8 cellular contexts compared by ENCODE assay signal in the genomic region with DNA sequence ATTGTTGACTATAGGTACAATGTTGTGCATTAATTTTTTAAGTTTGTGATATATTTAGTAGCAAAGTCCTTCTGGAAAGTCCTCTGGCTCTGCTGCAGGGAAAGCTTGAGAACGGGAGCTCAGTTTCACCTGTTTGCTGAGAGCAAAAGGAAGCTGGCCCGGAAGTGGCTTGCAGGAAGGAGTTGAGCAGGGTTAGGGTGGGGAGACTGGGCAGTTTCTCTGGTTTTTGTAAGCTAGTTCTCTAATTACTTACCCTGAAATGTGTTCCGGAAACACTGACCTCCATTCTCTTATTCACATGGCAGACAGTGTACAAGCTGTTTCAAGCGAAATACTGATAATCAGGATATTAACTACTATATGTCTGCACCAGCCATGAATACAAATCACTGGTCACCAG. TPM values are rescaled to one million over a fixed set of nuclear protein-coding genes. Genes with fewer than 3 reads are reported as not detected.
DNase-seq lines count a peak whose midpoint lies in the region; ATAC-seq and TF ChIP-seq lines count a peak whose summit lies in the region.

No MANE protein-coding gene starts in this region.

- H2BK5ac ChIP-seq in IMR-90 (ENCODE audit: low read depth, low read length, poor library complexity, severe bottlenecking): no peak overlapping the region

- peaks cover 24% of the 10 kb centered on the region for H3K4me1 ChIP-seq in CD4-positive, CD25-positive, alpha-beta regulatory T cell (ENCODE audit: control insufficient read depth, insufficient read depth, low read length, poor library complexity, severe bottlenecking)
- peaks cover 18% of the 10 kb centered on the region for H3K4me1 ChIP-seq in IMR-90 (ENCODE audit: control insufficient read depth, insufficient read depth, low read length)
- H3K4me1 ChIP-seq in mammary epithelial cell (ENCODE audit: insufficient read depth, low read length): peaks cover 10% of the 10 kb centered on the region
- H3K4me1 ChIP-seq in endodermal cell (ENCODE audit: control insufficient read depth, insufficient read depth, low read length): no peaks in the 10 kb centered on the region

- in situ Hi-C loops in IMR-90 (cut with MboI; ENCODE audit: low sequenced_read_pairs) (no loop called here), mammary epithelial cell (cut with MboI; ENCODE audit: low sequenced_read_pairs in 2 of 2) (no loop called here)

- no peak for TF ChIP-seq RAD21 in IMR-90 (IDR thresholded peaks at IDR 0.05; ENCODE audit: low read length)

- H2BK20ac ChIP-seq in IMR-90 (ENCODE audit: low read depth, low read length): no peak overlapping the region

- peaks cover 5% of the 10 kb centered on the region; the same call in 1 of the 2 replicates for H3K9me1 ChIP-seq in IMR-90 (ENCODE audit: insufficient read depth, low read length)

- peak; percentile 60 to 75 for ATAC-seq in CD4-positive, CD25-positive, alpha-beta regulatory T cell (ENCODE audit: low read depth in 2 of 2)
- ATAC-seq in GM19463 (IDR thresholded peaks at IDR 0.05; ENCODE audit: unreplicated experiment) (peak; percentile 78), IMR-90 (ENCODE audit: low read depth) (no peak)

- peak overlapping the region; percentile 47 for H3K27ac ChIP-seq in CD4-positive, CD25-positive, alpha-beta regulatory T cell (ENCODE audit: insufficient read depth, low read length, poor library complexity, severe bottlenecking)
- H3K27ac ChIP-seq in IMR-90 (ENCODE audit: insufficient read depth, low read length): no peak overlapping the region
- no peak overlapping the region for H3K27ac ChIP-seq in mammary epithelial cell (ENCODE audit: insufficient read depth, low read depth, low read length)
- H3K27ac ChIP-seq in endodermal cell (ENCODE audit: low read depth, low read length): no peak overlapping the region

- no TSS peak for BruUV-seq in IMR-90 (replicated peaks; lab: Mats Ljungman, UMichigan)
- BruUV-seq in mammary epithelial cell (replicated peaks; lab: Mats Ljungman, UMichigan): no TSS peak

- no peak overlapping the region for H3K4me2 ChIP-seq in IMR-90 (ENCODE audit: low read depth, low read length)
- no peak overlapping the region for H3K4me2 ChIP-seq in mammary epithelial cell (ENCODE audit: insufficient read depth, low read depth, low read length)

- peak overlapping the region; percentile 64; the same call in 1 of the 2 replicates for H3K18ac ChIP-seq in IMR-90 (ENCODE audit: low read depth, low read length)

- dilution Hi-C loops in IMR-90 (cut with HindIII; ENCODE audit: low sequenced_read_pairs, unreplicated experiment) (no loop called here), mammary epithelial cell (cut with HindIII; ENCODE audit: low sequenced_read_pairs) (loop anchor here (5.0 kb wide), 1 partner anchor 89 kb away; no protein-coding TSS in a partner anchor)

- H3K79me1 ChIP-seq in IMR-90 (ENCODE audit: low read depth in 1 of 2, low read length in 2 of 2): no peaks in the 10 kb centered on the region

- H3K27ac Mint-ChIP-seq in CD4-positive, CD25-positive, alpha-beta regulatory T cell: peak overlapping the region; percentile 84 to 89 (median 86)
- peak overlapping the region; percentile 1 for H3K27ac Mint-ChIP-seq in stimulated activated naive CD8-positive, alpha-beta T cell treated with anti-CD3 and anti-CD28 coated beads, Interleukin-15, Interleukin-2, amounts not matched to agents 100 ng/mL and 50 ng/mL, for 24 hours
- H3K27ac Mint-ChIP-seq in endodermal cell: no peak overlapping the region

- CTCF ChIA-PET in IMR-90 (lab: Yijun Ruan, JAX): no interaction called here
- CTCF ChIA-PET in mammary epithelial cell (lab: Charles Lee; ENCODE audit: low non-redundant PET): no interaction called here

- peaks cover 6 to 40% (median 18%) of the 10 kb centered on the region in 4 donors for H3K4me1 Mint-ChIP-seq in CD4-positive, CD25-positive, alpha-beta regulatory T cell
- peaks cover 33% of the 10 kb centered on the region for H3K4me1 Mint-ChIP-seq in stimulated activated naive CD8-positive, alpha-beta T cell treated with anti-CD3 and anti-CD28 coated beads, Interleukin-15, Interleukin-2, amounts not matched to agents 100 ng/mL and 50 ng/mL, for 24 hours (ENCODE audit: low read depth)
- H3K4me1 Mint-ChIP-seq in endodermal cell: peaks cover 9% of the 10 kb centered on the region

- no peak overlapping the region for H4K5ac ChIP-seq in IMR-90 (ENCODE audit: low read depth, low read length)

- no peak overlapping the region for H2BK15ac ChIP-seq in IMR-90 (ENCODE audit: low read depth, low read length)

- H3K14ac ChIP-seq in IMR-90 (replicated peaks; ENCODE audit: low read depth, low read length): no peak overlapping the region

- no peaks in the 10 kb centered on the region for H3K9me3 Mint-ChIP-seq in CD4-positive, CD25-positive, alpha-beta regulatory T cell
- H3K9me3 Mint-ChIP-seq in stimulated activated naive CD8-positive, alpha-beta T cell treated with anti-CD3 and anti-CD28 coated beads, Interleukin-15, Interleukin-2, amounts not matched to agents 100 ng/mL and 50 ng/mL, for 24 hours: no peaks in the 10 kb centered on the region
- H3K9me3 Mint-ChIP-seq in endodermal cell: no peaks in the 10 kb centered on the region

- H2BK120ac ChIP-seq in IMR-90 (ENCODE audit: low read depth, low read length): no peak overlapping the region

- no peaks in the 10 kb centered on the region for H3K27me3 Mint-ChIP-seq in CD4-positive, CD25-positive, alpha-beta regulatory T cell
- no peaks in the 10 kb centered on the region for H3K27me3 Mint-ChIP-seq in stimulated activated naive CD8-positive, alpha-beta T cell treated with anti-CD3 and anti-CD28 coated beads, Interleukin-15, Interleukin-2, amounts not matched to agents 100 ng/mL and 50 ng/mL, for 24 hours
- no peaks in the 10 kb centered on the region for H3K27me3 Mint-ChIP-seq in endodermal cell (ENCODE audit: insufficient read depth)

- no peak overlapping the region for H4K91ac ChIP-seq in IMR-90 (ENCODE audit: insufficient read depth, low read depth, low read length)

- intact Hi-C loops in IMR-90 (cut with micrococcal nuclease) (no loop called here), mammary epithelial cell (cut with micrococcal nuclease) (no loop called here), lower leg skin (cut with DNase I; ENCODE audit: low total_unique reads) (no loop called here)

- H3K9me3 ChIP-seq in CD4-positive, CD25-positive, alpha-beta regulatory T cell (ENCODE audit: control insufficient read depth in 2 of 2, low read length in 2 of 2): no peaks in the 10 kb centered on the region
- H3K9me3 ChIP-seq in IMR-90 (ENCODE audit: control insufficient read depth, insufficient read depth, low read length) (no peaks in the 10 kb centered on the region), mammary epithelial cell (replicated peaks; ENCODE audit: insufficient read depth, low read length) (no peaks in the 10 kb centered on the region), endodermal cell (ENCODE audit: control insufficient read depth, low read length) (no peaks in the 10 kb centered on the region)

- H4K20me1 ChIP-seq in IMR-90 (ENCODE audit: insufficient read depth, low read length) (peaks cover 3% of the 10 kb centered on the region), mammary epithelial cell (ENCODE audit: insufficient read depth, low read length) (no peaks in the 10 kb centered on the region)

- H3K36me3 Mint-ChIP-seq in CD4-positive, CD25-positive, alpha-beta regulatory T cell: peaks cover 10% of the 10 kb centered on the region
- peaks cover 30% of the 10 kb centered on the region for H3K36me3 Mint-ChIP-seq in stimulated activated naive CD8-positive, alpha-beta T cell treated with anti-CD3 and anti-CD28 coated beads, Interleukin-15, Interleukin-2, amounts not matched to agents 100 ng/mL and 50 ng/mL, for 24 hours (ENCODE audit: low read depth)
- peaks cover 46% of the 10 kb centered on the region for H3K36me3 Mint-ChIP-seq in endodermal cell (ENCODE audit: low read depth)

- no peak overlapping the region for H3K9ac ChIP-seq in IMR-90 (ENCODE audit: low read depth, low read length)
- H3K9ac ChIP-seq in mammary epithelial cell (ENCODE audit: insufficient read depth, low read length): no peak overlapping the region
- no peak overlapping the region for H3K9ac ChIP-seq in endodermal cell (ENCODE audit: extremely low read depth, low read length, poor library complexity, severe bottlenecking)

- no peaks in the 10 kb centered on the region for H3K79me2 ChIP-seq in mammary epithelial cell (ENCODE audit: insufficient read depth, low read length)

- POLR2A ChIA-PET in IMR-90 (lab: Charles Lee; ENCODE audit: unreplicated experiment): interaction anchor here (0.5 kb wide), 1 partner anchor 56 kb away, joined by 3 read pairs; no protein-coding TSS in a partner anchor

- H2AK9ac ChIP-seq in IMR-90 (replicated peaks; ENCODE audit: low read depth, low read length, poor library complexity): no peak overlapping the region

- TF ChIP-seq POLR2A in IMR-90 (IDR thresholded peaks at IDR 0.05; ENCODE audit: low read depth, low read length) (no peak), lower leg skin (IDR thresholded peaks at IDR 0.05) (no peak)

- H4K8ac ChIP-seq in IMR-90 (ENCODE audit: low read depth in 2 of 2, low read length in 2 of 2): peak overlapping the region in 1 of 2 experiments; percentile 15; a peak in 1 of 4 replicates

- no peak overlapping the region for H3K56ac ChIP-seq in IMR-90 (ENCODE audit: extremely low read depth, insufficient read depth, low read length)

- no CpG with 5 or more reads among the region's 4 CpGs for WGBS in IMR-90 (ENCODE audit: extremely low coverage in 2 of 2, insufficient read length in 1 of 2), 2 experiments
- WGBS in mammary epithelial cell (ENCODE audit: low coverage, missing lambda C conversion rate): 74% methylated on average over 4 of the region's 4 CpGs
- WGBS in endodermal cell (ENCODE audit: insufficient coverage in 1 of 2, insufficient read length in 1 of 2), 2 experiments: 82 to 91% methylated on average over 3 to 4 of the region's 4 CpGs
- 43 to 49% methylated on average over 4 of the region's 4 CpGs for WGBS in lower leg skin, 2 donors

- H3K4ac ChIP-seq in IMR-90 (ENCODE audit: low read depth, low read length): no peak overlapping the region

- TF ChIP-seq CTCF in IMR-90 (conservative IDR thresholded peaks at IDR 0.05; ENCODE audit: low read depth, low read length) (no peak), mammary epithelial cell (conservative IDR thresholded peaks at IDR 0.05 in 1 of 2, IDR thresholded peaks at IDR 0.05 in 1 of 2; ENCODE audit: extremely low read depth in 1 of 2, insufficient read depth in 1 of 2, low read depth in 1 of 2, low read length in 2 of 2) (no peak), endodermal cell (conservative IDR thresholded peaks at IDR 0.05) (no peak), lower leg skin (IDR thresholded peaks at IDR 0.05) (no peak)

- H3K27me3 ChIP-seq in CD4-positive, CD25-positive, alpha-beta regulatory T cell (ENCODE audit: control insufficient read depth, insufficient read depth, low read length): no peaks in the 10 kb centered on the region
- H3K27me3 ChIP-seq in IMR-90 (ENCODE audit: control insufficient read depth, insufficient read depth, low read length) (no peaks in the 10 kb centered on the region), mammary epithelial cell (ENCODE audit: insufficient read depth, low read length) (no peaks in the 10 kb centered on the region), endodermal cell (ENCODE audit: control insufficient read depth, insufficient read depth, low read length, poor library complexity, severe bottlenecking) (no peaks in the 10 kb centered on the region)

- H3K4me3 Mint-ChIP-seq in CD4-positive, CD25-positive, alpha-beta regulatory T cell: peak overlapping the region; percentile 55 to 83 (median 65)
- no peak overlapping the region for H3K4me3 Mint-ChIP-seq in stimulated activated naive CD8-positive, alpha-beta T cell treated with anti-CD3 and anti-CD28 coated beads, Interleukin-15, Interleukin-2, amounts not matched to agents 100 ng/mL and 50 ng/mL, for 24 hours
- H3K4me3 Mint-ChIP-seq in endodermal cell: no peak overlapping the region

- H2AFZ ChIP-seq in IMR-90 (replicated peaks; ENCODE audit: low read length, poor library complexity) (no peak overlapping the region), mammary epithelial cell (ENCODE audit: low read depth, low read length) (peak overlapping the region; percentile 27)

- peak overlapping the region; percentile 52 for H3K4me3 ChIP-seq in CD4-positive, CD25-positive, alpha-beta regulatory T cell (ENCODE audit: low read depth, low read length)
- no peak overlapping the region for H3K4me3 ChIP-seq in IMR-90 (ENCODE audit: insufficient read depth, low read depth, low read length)
- H3K4me3 ChIP-seq in mammary epithelial cell (replicated peaks in 1 of 3; ENCODE audit: insufficient read depth in 1 of 3, low read depth in 2 of 3, low read length in 3 of 3): no peak overlapping the region
- no peak overlapping the region for H3K4me3 ChIP-seq in endodermal cell (ENCODE audit: low read length)
- H3K4me3 ChIP-seq in lower leg skin (ENCODE audit: low read depth, poor library complexity, severe bottlenecking): no peak overlapping the region

- H3K36me3 ChIP-seq in CD4-positive, CD25-positive, alpha-beta regulatory T cell (ENCODE audit: control insufficient read depth, insufficient read depth, low read length): peaks cover 9% of the 10 kb centered on the region
- H3K36me3 ChIP-seq in IMR-90 (ENCODE audit: control insufficient read depth, insufficient read depth, low read length) (peaks cover 33% of the 10 kb centered on the region), mammary epithelial cell (ENCODE audit: insufficient read depth, low read length) (no peaks in the 10 kb centered on the region), endodermal cell (ENCODE audit: control insufficient read depth, insufficient read depth, low read length) (peaks cover 92% of the 10 kb centered on the region)

- H2AK5ac ChIP-seq in IMR-90 (ENCODE audit: low read depth, low read length): no peak overlapping the region

- no peak overlapping the region for H3K23ac ChIP-seq in IMR-90 (ENCODE audit: low read depth, low read length)

- peak in 2 of 3 donors; percentile 19 to 82 for DNase-seq in CD4-positive, CD25-positive, alpha-beta regulatory T cell
- no peak for DNase-seq in IMR-90
- DNase-seq in mammary epithelial cell: no peak
- no peak for DNase-seq in endodermal cell
- no peak for DNase-seq in HuH-7 (ENCODE audit: low spot score)
- no peak for DNase-seq in lower leg skin (ENCODE audit: low spot score in 2 of 2)

RNA-seq across cellular contexts. Expression of a gene that starts 22.3 kb away (rescaled TPM):
- 31.0 TPM for total RNA-seq in CD4-positive, CD25-positive, alpha-beta regulatory T cell
- polyA plus RNA-seq in CD4-positive, CD25-positive, alpha-beta regulatory T cell: 1 to 10 TPM in 3 of 4 donors, under 1 TPM in 1; 0.69 to 1.4 (median 1.1) TPM
- total RNA-seq in IMR-90 (2012; rRNA removed) (1.8 and 3.9 TPM in 2 replicates), mammary epithelial cell (1 to 10 TPM; 1.2 to 3.8 TPM), endodermal cell (10 to 100 TPM; 10.2 to 11.7 TPM), lower leg skin (10 to 100 TPM; 27.0 to 41.8 (median 35.5) TPM)
- polyA plus RNA-seq in IMR-90 (2012; rRNA removed) (2.6 and 2.8 TPM in 2 replicates), mammary epithelial cell (0.90 TPM)
- polyA plus RNA-seq in IMR-90 (2012; cell fraction: cytosol; rRNA removed): 0.93 and 1.6 TPM in 2 replicates
- 2.8 and 29.4 TPM in 2 replicates for polyA plus RNA-seq in IMR-90 (2012; cell fraction: nucleus; rRNA removed; ENCODE audit: low replicate concordance)
- polyA minus RNA-seq in mammary epithelial cell: not detected
- polyA plus RNA-seq in endodermal cell (2013, experiment 1 of 2): 9.2 TPM
- polyA plus RNA-seq in endodermal cell (2013, experiment 2 of 2): 10.8 TPM

Comparison
In these comparisons a context has a peak if more than half of its experiments do, and no peak if none do; other contexts are left out.
1. DNase-seq: peak in CD4-positive, CD25-positive, alpha-beta regulatory T cell (2 of 3); none in IMR-90 (single experiment), mammary epithelial cell (single experiment), endodermal cell (single experiment), HuH-7 (single experiment) and lower leg skin (0 of 2).
2. H3K4me3 Mint-ChIP-seq: peak in CD4-positive, CD25-positive, alpha-beta regulatory T cell (4 of 4); none in stimulated activated naive CD8-positive, alpha-beta T cell treated with anti-CD3 and anti-CD28 coated beads, Interleukin-15, Interleukin-2, amounts not matched to agents 100 ng/mL and 50 ng/mL, for 24 hours (single experiment) and endodermal cell (single experiment).